14 cellular contexts compared by ENCODE assay signal in genomic region chr5:13477118-13477737, GRCh38.
DNase-seq lines count a peak whose midpoint lies in the region; ATAC-seq and TF ChIP-seq lines count a peak whose summit lies in the region.
"Had no signal": no experiment of that assay in that cellular context is flagged by ENCODE, and none has a peak within 500 bp of the region (broad histone marks: within the 10 kb centered on the region; RNA-seq: fewer than 3 reads in every experiment).

No MANE protein-coding gene starts in this region.

- H3K27ac ChIP-seq in mesenchymal stem cell (ENCODE audit: low read length, poor library complexity, severe bottlenecking) (no peak overlapping the region), WERI-Rb-1 (no peak overlapping the region)

- no peak overlapping the region for H3K23ac ChIP-seq in mesenchymal stem cell (ENCODE audit: low read length in 2 of 2)

- H2AFZ ChIP-seq in mesenchymal stem cell (ENCODE audit: low read depth, low read length) = no peak overlapping the region

- no peaks in the 10 kb centered on the region for H3K79me1 ChIP-seq in mesenchymal stem cell (replicated peaks; ENCODE audit: low read length, poor library complexity, severe bottlenecking)

- H3K4me3 ChIP-seq in MG63 (no peak overlapping the region), astrocyte of the spinal cord (ENCODE audit: low read depth, low read length) (no peak overlapping the region), mesenchymal stem cell (ENCODE audit: insufficient read depth in 1 of 2, low read depth in 1 of 2, low read length in 2 of 2) (no peak overlapping the region), WERI-Rb-1 (ENCODE audit: low read depth, low read length) (no peak overlapping the region)

- ATAC-seq in GM18520 (IDR thresholded peaks at IDR 0.05; ENCODE audit: unreplicated experiment) = no peak
- ATAC-seq: T-cell had no signal

- no peak overlapping the region for H4K8ac ChIP-seq in mesenchymal stem cell (ENCODE audit: low read length)

- H4K91ac ChIP-seq in mesenchymal stem cell (ENCODE audit: low read length) = no peak overlapping the region

- DNase-seq in EL (peak; percentile 70), MG63 (peak; percentile 90), astrocyte of the spinal cord (ENCODE audit: low read depth, low spot score) (peak; percentile 91), mesenchymal stem cell (peak; percentile 50), WERI-Rb-1 (no peak), NCI-H1436 (lab: John Stamatoyannopoulos, UW) (no peak)
- no peak for DNase-seq in effector CD4-positive, alpha-beta T cell
- DNase-seq: H7, mesendoderm, NCI-H1105, NCI-H2171, NCI-H774, T-cell had no signal

- H3K36me3 ChIP-seq in MG63 (no peaks in the 10 kb centered on the region), mesenchymal stem cell (ENCODE audit: control insufficient read depth in 1 of 2, insufficient read depth in 2 of 2, low read depth in 1 of 2, low read length in 2 of 2) (no peaks in the 10 kb centered on the region), WERI-Rb-1 (no peaks in the 10 kb centered on the region)

- H3K4me1 ChIP-seq in mesenchymal stem cell (ENCODE audit: control insufficient read depth, insufficient read depth, low read depth, low read length) = no peaks in the 10 kb centered on the region

- no peak overlapping the region for H2BK5ac ChIP-seq in mesenchymal stem cell (ENCODE audit: low read depth, low read length, poor library complexity, severe bottlenecking)

- no peak overlapping the region for H2AK5ac ChIP-seq in mesenchymal stem cell (ENCODE audit: low read length, severe bottlenecking)

- H3K4ac ChIP-seq in mesenchymal stem cell (ENCODE audit: low read depth in 1 of 2, low read length in 2 of 2) = no peak overlapping the region

- no peak overlapping the region for H3K4me2 ChIP-seq in mesenchymal stem cell (ENCODE audit: low read length, poor library complexity, severe bottlenecking)

- no peak overlapping the region for H3K18ac ChIP-seq in mesenchymal stem cell (ENCODE audit: low read depth in 1 of 2, low read length in 2 of 2)

- no peak overlapping the region for H2BK120ac ChIP-seq in mesenchymal stem cell (ENCODE audit: low read depth, low read length)

- H3K9ac ChIP-seq in mesenchymal stem cell (ENCODE audit: low read length) = no peak overlapping the region

- H3K27me3 ChIP-seq in MG63 = no peaks in the 10 kb centered on the region
- peaks cover 6 to 18% of the 10 kb centered on the region in 2 experiments for H3K27me3 ChIP-seq in mesenchymal stem cell (ENCODE audit: control insufficient read depth in 1 of 2, insufficient read depth in 1 of 2, low read length in 2 of 2)
- H3K27me3 ChIP-seq in WERI-Rb-1 (ENCODE audit: insufficient read depth, low read depth, severe bottlenecking) = no peaks in the 10 kb centered on the region

- 70% methylated on average over 6 of the region's 7 CpGs for WGBS in mesenchymal stem cell

- in situ Hi-C loops in astrocyte of the spinal cord (cut with HindIII; ENCODE audit: low sequenced_read_pairs) = no loop called here

- H2BK12ac ChIP-seq in mesenchymal stem cell (ENCODE audit: low read length in 2 of 2) = no peak overlapping the region

- no peak overlapping the region for H3K14ac ChIP-seq in mesenchymal stem cell (ENCODE audit: low read length in 2 of 2)

- TF ChIP-seq CTCF in astrocyte of the spinal cord (IDR thresholded peaks at IDR 0.05; ENCODE audit: low read depth, low read length) (no peak), WERI-Rb-1 (IDR thresholded peaks at IDR 0.05; ENCODE audit: low read depth, low read length) (no peak)

- no peak overlapping the region for H2BK15ac ChIP-seq in mesenchymal stem cell (ENCODE audit: low read depth, poor library complexity, severe bottlenecking)

- peaks cover 2% of the 10 kb centered on the region; the same call in 1 of the 2 replicates for H3K9me3 ChIP-seq in MG63
- H3K9me3 ChIP-seq in mesenchymal stem cell (ENCODE audit: control insufficient read depth, low read length) = no peaks in the 10 kb centered on the region
- no peaks in the 10 kb centered on the region for H3K9me3 ChIP-seq in WERI-Rb-1 (ENCODE audit: severe bottlenecking)

Comparison
In these comparisons a context has a peak if more than half of its experiments do, and no peak if none do; other contexts are left out.
1. DNase-seq: peak in EL (single experiment), MG63 (single experiment), astrocyte of the spinal cord (single experiment) and mesenchymal stem cell (single experiment); none in WERI-Rb-1 (single experiment), effector CD4-positive, alpha-beta T cell (single experiment) and NCI-H1436 (single experiment).